26 cellular contexts compared by ENCODE assay signal in the genomic region with DNA sequence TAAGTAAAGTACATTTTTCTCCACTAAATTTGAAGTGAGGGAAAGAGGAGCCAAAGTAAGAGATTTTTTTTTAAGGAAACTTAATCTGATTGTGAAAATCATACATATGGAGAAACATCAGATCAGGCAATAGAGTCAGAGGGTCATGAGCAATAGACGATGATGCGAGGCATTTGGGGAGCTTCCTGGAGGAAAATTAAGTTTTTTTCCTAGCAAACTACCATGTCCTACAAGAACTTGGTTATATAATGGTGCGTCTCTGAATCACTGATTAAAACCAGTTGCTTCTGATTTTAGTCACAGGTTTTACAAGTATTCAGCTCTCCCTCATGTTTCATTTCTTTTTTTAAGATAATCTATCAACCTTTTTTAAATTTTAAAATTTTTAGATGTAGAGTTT.
"Had no signal": no experiment of that assay in that cellular context is flagged by ENCODE, and none has a peak within 500 bp of the region (broad histone marks: within the 10 kb centered on the region; RNA-seq: fewer than 3 reads in every experiment).

No MANE protein-coding gene starts in this region.

- H3K9me3 Mint-ChIP-seq: endodermal cell; memory B cell; nephron; stimulated activated effector memory CD8-positive, alpha-beta T cell treated with anti-CD3 and anti-CD28 coated beads, Interleukin-12 subunit alpha, Interleukin-12 subunit beta, amount 100 ng/mL, for 72 hours had no signal

- H3K4me1 Mint-ChIP-seq: nephron had no signal

- H2AFZ ChIP-seq: hepatocyte had no signal

- H3K4me3 Mint-ChIP-seq: endodermal cell; memory B cell; nephron; stimulated activated effector memory CD8-positive, alpha-beta T cell treated with anti-CD3 and anti-CD28 coated beads, Interleukin-12 subunit alpha, Interleukin-12 subunit beta, amount 100 ng/mL, for 72 hours had no signal

- H3K36me3 ChIP-seq: uterus had no signal

- H3K27ac ChIP-seq: coronary artery, hepatocyte, left ventricle myocardium inferior, lower lobe of right lung, pancreas, tibial artery, upper lobe of left lung, uterus had no signal

- H3K4me3 ChIP-seq: coronary artery, hepatocyte, left ventricle myocardium inferior, lower lobe of right lung, pancreas, smooth muscle cell, tibial artery, upper lobe of left lung, uterus had no signal

- H3K4me1 ChIP-seq: left ventricle myocardium inferior, lower lobe of right lung, pancreas, tibial artery, upper lobe of left lung, uterus had no signal

- H3K9me3 ChIP-seq: left ventricle myocardium inferior, lower lobe of right lung, pancreas, tibial artery, upper lobe of left lung, uterus had no signal

- H3K27me3 Mint-ChIP-seq: memory B cell, progenitor cell of endocrine pancreas had no signal

- H3K4me2 ChIP-seq: hepatocyte, smooth muscle cell had no signal

- H3K27ac Mint-ChIP-seq: endodermal cell; memory B cell; nephron; stimulated activated effector memory CD8-positive, alpha-beta T cell treated with anti-CD3 and anti-CD28 coated beads, Interleukin-12 subunit alpha, Interleukin-12 subunit beta, amount 100 ng/mL, for 72 hours had no signal

- FAIRE-seq: endothelial cell of umbilical vein, kidney, pancreas had no signal

- H3K79me2 ChIP-seq: hepatocyte had no signal

- H3K27me3 ChIP-seq: hepatocyte, pancreas, tibial artery, upper lobe of left lung, uterus had no signal

- DNase-seq: effector CD4-positive, alpha-beta T cell; endodermal cell; erythroblast; head of caudate nucleus; kidney; left cardiac atrium; left ventricle myocardium inferior; lower lobe of right lung; midbrain; occipital lobe; pancreas; right cardiac atrium; stimulated activated CD4-positive, alpha-beta T cell treated with anti-CD3 and anti-CD28 coated beads, Interleukin-4, amount 100 ng/mL, for 1 hour; stimulated activated CD8-positive, alpha-beta memory T cell treated with anti-CD3 and anti-CD28 coated beads, Interleukin-4, amount 100 ng/mL, for 48 hours; stimulated activated naive CD8-positive, alpha-beta T cell treated with anti-CD3 and anti-CD28 coated beads, Interleukin-15, Interleukin-2, amounts not matched to agents 100 U/mL and 50 U/mL, for 24 hours; tibial artery; upper lobe of left lung; uterus had no signal
